8 cellular contexts compared by ENCODE assay signal in the genomic region with DNA sequence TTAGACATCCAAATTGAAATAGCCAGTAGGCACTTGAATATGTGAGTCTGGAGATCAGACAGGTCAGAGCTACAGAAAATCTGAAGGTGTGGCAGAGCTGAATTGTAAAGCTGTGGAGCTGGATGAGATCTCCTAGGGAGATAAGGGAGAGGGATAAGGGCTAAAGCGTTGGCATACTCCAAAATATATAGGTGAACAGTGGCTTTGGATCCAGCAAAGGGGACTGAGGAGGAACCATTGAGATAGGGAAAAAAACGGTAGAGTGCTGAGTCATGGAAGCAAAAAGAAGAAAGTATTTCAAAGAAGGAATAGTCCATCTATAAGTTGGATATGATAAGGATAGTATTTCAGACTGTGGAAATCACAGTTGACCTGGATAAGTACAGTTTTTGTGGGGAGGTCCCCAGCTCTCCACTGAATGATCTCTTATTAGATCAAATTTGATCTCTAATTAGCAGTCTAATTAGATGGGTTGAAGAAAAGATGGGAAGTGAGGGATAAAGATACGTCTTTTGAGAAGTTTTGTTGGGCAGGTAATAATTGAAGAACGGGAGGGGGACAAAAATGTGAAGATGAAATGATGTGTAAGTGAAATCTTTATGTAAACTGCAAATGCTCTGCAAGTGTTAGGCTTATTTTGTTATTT. TPM values are rescaled to one million over a fixed set of nuclear protein-coding genes. Genes with fewer than 3 reads are reported as not detected.
DNase-seq lines count a peak whose midpoint lies in the region; ATAC-seq, FAIRE-seq and TF ChIP-seq lines count a peak whose summit lies in the region.

No MANE protein-coding gene starts in this region.

- TF ChIP-seq CTCF in ascending aorta (IDR thresholded peaks at IDR 0.05) (no peak), kidney (IDR thresholded peaks at IDR 0.05; ENCODE audit: borderline replicate concordance, extremely low read depth, insufficient read depth) (no peak), thyroid gland (IDR thresholded peaks at IDR 0.05) (no peak)

- intact Hi-C loops in ascending aorta (cut with DNase I) (loop anchor here (2.0 kb wide), 1 partner anchor 151 kb away; a partner anchor contains a TSS), kidney (cut with DNase I) (no loop called here), thyroid gland (cut with DNase I) (no loop called here)

- no peak for TF ChIP-seq POLR2A in thyroid gland (IDR thresholded peaks at IDR 0.05)

- H3K36me3 ChIP-seq in ascending aorta (no peaks in the 10 kb centered on the region), kidney (ENCODE audit: control insufficient read depth in 1 of 2, insufficient read depth in 2 of 2, low read length in 2 of 2) (no peaks in the 10 kb centered on the region), thyroid gland (no peaks in the 10 kb centered on the region)

- 32 to 34% methylated on average over 4 of the region's 4 CpGs for WGBS in thyroid gland, 2 donors

- no peak for FAIRE-seq in kidney (lab: Jason Lieb, UNC)

- DNase-seq in NCI-H2171 treated with DMSO at 0.1 percent for 48 hours (lab: John Stamatoyannopoulos, UW) (peak; percentile 13), NCI-H2171 (lab: John Stamatoyannopoulos, UW) (no peak), ascending aorta (ENCODE audit: low spot score in 2 of 2) (no peak), kidney (no peak), thyroid gland (no peak), NCI-H1417 treated with DMSO at 0.1 percent for 48 hours (lab: John Stamatoyannopoulos, UW) (no peak)
- DNase-seq in activated CD4-positive, CD25-positive, alpha-beta regulatory T cell (lab: John Stamatoyannopoulos, UW): no peak

- H3K27ac ChIP-seq in ascending aorta (peak overlapping the region; percentile 64 to 67), kidney (ENCODE audit: low read depth in 2 of 2, low read length in 2 of 2) (peak overlapping the region in 1 of 2 donors; percentile 11), thyroid gland (peak overlapping the region in 2 of 3 donors; percentile 12 to 71)

- H3K4me3 ChIP-seq in ascending aorta: peak overlapping the region; percentile 88 to 92
- peak overlapping the region; percentile 95 to 99 for H3K4me3 ChIP-seq in kidney (ENCODE audit: low read length in 2 of 2)
- H3K4me3 ChIP-seq in thyroid gland (replicated peaks in 1 of 3): peak overlapping the region in 2 of 3 donors; percentile 38 to 54

- H3K9ac ChIP-seq in kidney (ENCODE audit: low read length in 2 of 2): peak overlapping the region in 1 of 2 donors; percentile 76

- H3K27me3 ChIP-seq in ascending aorta (no peaks in the 10 kb centered on the region), thyroid gland (no peaks in the 10 kb centered on the region)

- H3K4me1 ChIP-seq in ascending aorta (peaks cover 0 to 8% of the 10 kb centered on the region in 2 donors), kidney (ENCODE audit: control insufficient read depth in 1 of 2, insufficient read depth in 1 of 2, low read depth in 1 of 2, low read length in 2 of 2) (peaks cover 4 to 8% of the 10 kb centered on the region in 2 donors), thyroid gland (peaks cover 10 to 12% of the 10 kb centered on the region in 2 donors)

- H3K9me3 ChIP-seq in ascending aorta: no peaks in the 10 kb centered on the region
- no peaks in the 10 kb centered on the region for H3K9me3 ChIP-seq in kidney (ENCODE audit: control insufficient read depth in 1 of 2, low read length in 2 of 2)
- no peaks in the 10 kb centered on the region for H3K9me3 ChIP-seq in thyroid gland

- no peak for ATAC-seq in HG03095 (IDR thresholded peaks at IDR 0.05; ENCODE audit: unreplicated experiment)

RNA-seq across cellular contexts. Expression of a gene that starts 0.6 kb away (rescaled TPM):
- total RNA-seq in ascending aorta (9.7 TPM), kidney (3.5 TPM), thyroid gland (1 to 10 TPM; 2.4 to 8.0 (median 5.1) TPM)
- 1.8 TPM for polyA plus RNA-seq in kidney (ENCODE audit: insufficient read depth, low read depth, low replicate concordance)

RNA-seq across cellular contexts. Expression of a gene that starts 18.3 kb away (rescaled TPM):
- total RNA-seq in ascending aorta (2.6 TPM), kidney (20.3 TPM), thyroid gland (10 to 100 TPM; 15.7 to 21.0 (median 18.8) TPM)
- polyA plus RNA-seq in kidney (ENCODE audit: insufficient read depth, low read depth, low replicate concordance): 14.9 TPM

RNA-seq across cellular contexts. Expression of a gene that starts 50.9 kb away (rescaled TPM):
- total RNA-seq in ascending aorta (not detected), kidney (0.28 TPM), thyroid gland (under 1 TPM in 3 of 4 donors, not detected in 1; 0.22 to 0.29 (median 0.27) TPM)
- polyA plus RNA-seq in kidney (ENCODE audit: insufficient read depth, low read depth, low replicate concordance): 0.24 TPM

RNA-seq across cellular contexts. Expression of a gene that starts 51.6 kb away (rescaled TPM):
- total RNA-seq in ascending aorta (not detected), kidney (0.28 TPM), thyroid gland (under 1 TPM in 2 of 4 donors, not detected in 2; 0.27 to 0.33 TPM)
- 0.26 TPM for polyA plus RNA-seq in kidney (ENCODE audit: insufficient read depth, low read depth, low replicate concordance)

Comparison
In these comparisons a context has a peak if more than half of its experiments do, and no peak if none do; other contexts are left out.
1. H3K4me3 ChIP-seq: peak in every context shown above with its lines; median percentile 97 in kidney; 90 in ascending aorta; 46 in thyroid gland.